2 cellular contexts compared by ENCODE assay signal in the genomic region with DNA sequence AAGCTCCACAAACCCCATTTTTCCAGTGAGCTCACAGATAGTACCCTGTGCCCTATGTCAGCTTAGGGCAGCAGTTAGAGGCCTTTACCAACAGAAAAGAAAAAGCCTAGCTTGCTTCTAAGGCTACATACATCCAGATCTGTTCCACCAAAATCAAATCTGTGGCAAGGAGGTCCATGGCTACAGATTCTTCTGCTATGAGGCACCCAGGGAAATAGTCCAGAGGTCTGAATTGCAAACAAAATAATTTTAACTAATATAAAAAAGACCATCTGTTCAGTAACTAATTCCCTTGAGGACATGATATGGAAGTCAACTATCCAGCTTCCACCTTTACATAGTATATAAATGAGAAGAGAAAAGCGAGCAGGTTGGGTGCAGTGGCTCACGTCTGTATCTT.
TF ChIP-seq lines count a peak whose summit lies in the region.

No MANE protein-coding gene starts in this region.

TF ChIP-seq in SK-N-SH, 30 proteins besides CTCF, POLR2A, EP300 and RAD21 (continued from another document):
- TF ChIP-seq TEAD4 (IDR thresholded peaks at IDR 0.05; ENCODE audit: borderline replicate concordance, insufficient read depth): no peak
- no peak for TF ChIP-seq RXRA (IDR thresholded peaks at IDR 0.05; ENCODE audit: borderline replicate concordance, low read depth)
- TF ChIP-seq, protein P1, sequence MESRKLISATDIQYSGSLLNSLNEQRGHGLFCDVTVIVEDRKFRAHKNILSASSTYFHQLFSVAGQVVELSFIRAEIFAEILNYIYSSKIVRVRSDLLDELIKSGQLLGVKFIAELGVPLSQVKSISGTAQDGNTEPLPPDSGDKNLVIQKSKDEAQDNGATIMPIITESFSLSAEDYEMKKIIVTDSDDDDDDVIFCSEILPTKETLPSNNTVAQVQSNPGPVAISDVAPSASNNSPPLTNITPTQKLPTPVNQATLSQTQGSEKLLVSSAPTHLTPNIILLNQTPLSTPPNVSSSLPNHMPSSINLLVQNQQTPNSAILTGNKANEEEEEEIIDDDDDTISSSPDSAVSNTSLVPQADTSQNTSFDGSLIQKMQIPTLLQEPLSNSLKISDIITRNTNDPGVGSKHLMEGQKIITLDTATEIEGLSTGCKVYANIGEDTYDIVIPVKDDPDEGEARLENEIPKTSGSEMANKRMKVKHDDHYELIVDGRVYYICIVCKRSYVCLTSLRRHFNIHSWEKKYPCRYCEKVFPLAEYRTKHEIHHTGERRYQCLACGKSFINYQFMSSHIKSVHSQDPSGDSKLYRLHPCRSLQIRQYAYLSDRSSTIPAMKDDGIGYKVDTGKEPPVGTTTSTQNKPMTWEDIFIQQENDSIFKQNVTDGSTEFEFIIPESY (IDR thresholded peaks at IDR 0.05; ENCODE audit: borderline replicate concordance, low read depth): no peak
- TF ChIP-seq, protein P2, sequence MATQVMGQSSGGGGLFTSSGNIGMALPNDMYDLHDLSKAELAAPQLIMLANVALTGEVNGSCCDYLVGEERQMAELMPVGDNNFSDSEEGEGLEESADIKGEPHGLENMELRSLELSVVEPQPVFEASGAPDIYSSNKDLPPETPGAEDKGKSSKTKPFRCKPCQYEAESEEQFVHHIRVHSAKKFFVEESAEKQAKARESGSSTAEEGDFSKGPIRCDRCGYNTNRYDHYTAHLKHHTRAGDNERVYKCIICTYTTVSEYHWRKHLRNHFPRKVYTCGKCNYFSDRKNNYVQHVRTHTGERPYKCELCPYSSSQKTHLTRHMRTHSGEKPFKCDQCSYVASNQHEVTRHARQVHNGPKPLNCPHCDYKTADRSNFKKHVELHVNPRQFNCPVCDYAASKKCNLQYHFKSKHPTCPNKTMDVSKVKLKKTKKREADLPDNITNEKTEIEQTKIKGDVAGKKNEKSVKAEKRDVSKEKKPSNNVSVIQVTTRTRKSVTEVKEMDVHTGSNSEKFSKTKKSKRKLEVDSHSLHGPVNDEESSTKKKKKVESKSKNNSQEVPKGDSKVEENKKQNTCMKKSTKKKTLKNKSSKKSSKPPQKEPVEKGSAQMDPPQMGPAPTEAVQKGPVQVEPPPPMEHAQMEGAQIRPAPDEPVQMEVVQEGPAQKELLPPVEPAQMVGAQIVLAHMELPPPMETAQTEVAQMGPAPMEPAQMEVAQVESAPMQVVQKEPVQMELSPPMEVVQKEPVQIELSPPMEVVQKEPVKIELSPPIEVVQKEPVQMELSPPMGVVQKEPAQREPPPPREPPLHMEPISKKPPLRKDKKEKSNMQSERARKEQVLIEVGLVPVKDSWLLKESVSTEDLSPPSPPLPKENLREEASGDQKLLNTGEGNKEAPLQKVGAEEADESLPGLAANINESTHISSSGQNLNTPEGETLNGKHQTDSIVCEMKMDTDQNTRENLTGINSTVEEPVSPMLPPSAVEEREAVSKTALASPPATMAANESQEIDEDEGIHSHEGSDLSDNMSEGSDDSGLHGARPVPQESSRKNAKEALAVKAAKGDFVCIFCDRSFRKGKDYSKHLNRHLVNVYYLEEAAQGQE (IDR thresholded peaks at IDR 0.05; ENCODE audit: low read depth, low read length): no peak
- no peak for TF ChIP-seq FOXJ3 (CRISPR knock-in tag; IDR thresholded peaks at IDR 0.05)
- no peak for TF ChIP-seq GATA2 (CRISPR knock-in tag; IDR thresholded peaks at IDR 0.05)
- TF ChIP-seq FOSL2 (IDR thresholded peaks at IDR 0.05; ENCODE audit: borderline replicate concordance, low read depth): no peak
- TF ChIP-seq JUND (IDR thresholded peaks at IDR 0.05): no peak
- no peak for TF ChIP-seq POLR2AphosphoS5 (IDR thresholded peaks at IDR 0.05; ENCODE audit: low read depth, low read length)

TF ChIP-seq in SK-N-SH treated with all-trans-retinoic acid at 6 μM for 48 hours, 23 proteins besides CTCF, POLR2A, EP300 and RAD21 (continued from another document):
- TF ChIP-seq, protein P3, sequence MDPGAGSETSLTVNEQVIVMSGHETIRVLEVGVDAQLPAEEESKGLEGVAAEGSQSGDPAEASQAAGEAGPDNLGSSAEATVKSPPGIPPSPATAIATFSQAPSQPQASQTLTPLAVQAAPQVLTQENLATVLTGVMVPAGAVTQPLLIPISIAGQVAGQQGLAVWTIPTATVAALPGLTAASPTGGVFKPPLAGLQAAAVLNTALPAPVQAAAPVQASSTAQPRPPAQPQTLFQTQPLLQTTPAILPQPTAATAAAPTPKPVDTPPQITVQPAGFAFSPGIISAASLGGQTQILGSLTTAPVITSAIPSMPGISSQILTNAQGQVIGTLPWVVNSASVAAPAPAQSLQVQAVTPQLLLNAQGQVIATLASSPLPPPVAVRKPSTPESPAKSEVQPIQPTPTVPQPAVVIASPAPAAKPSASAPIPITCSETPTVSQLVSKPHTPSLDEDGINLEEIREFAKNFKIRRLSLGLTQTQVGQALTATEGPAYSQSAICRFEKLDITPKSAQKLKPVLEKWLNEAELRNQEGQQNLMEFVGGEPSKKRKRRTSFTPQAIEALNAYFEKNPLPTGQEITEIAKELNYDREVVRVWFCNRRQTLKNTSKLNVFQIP (CRISPR knock-in tag; IDR thresholded peaks at IDR 0.05; ENCODE audit: borderline replicate concordance, low read depth): no peak
- TF ChIP-seq ZNF70 (CRISPR knock-in tag; IDR thresholded peaks at IDR 0.05) (no peak), SNAI2 (CRISPR knock-in tag; IDR thresholded peaks at IDR 0.05) (no peak), TOX (CRISPR knock-in tag; IDR thresholded peaks at IDR 0.05; ENCODE audit: borderline replicate concordance) (no peak), GLIS3 (CRISPR knock-in tag; IDR thresholded peaks at IDR 0.05) (no peak)
- TF ChIP-seq, protein P4, sequence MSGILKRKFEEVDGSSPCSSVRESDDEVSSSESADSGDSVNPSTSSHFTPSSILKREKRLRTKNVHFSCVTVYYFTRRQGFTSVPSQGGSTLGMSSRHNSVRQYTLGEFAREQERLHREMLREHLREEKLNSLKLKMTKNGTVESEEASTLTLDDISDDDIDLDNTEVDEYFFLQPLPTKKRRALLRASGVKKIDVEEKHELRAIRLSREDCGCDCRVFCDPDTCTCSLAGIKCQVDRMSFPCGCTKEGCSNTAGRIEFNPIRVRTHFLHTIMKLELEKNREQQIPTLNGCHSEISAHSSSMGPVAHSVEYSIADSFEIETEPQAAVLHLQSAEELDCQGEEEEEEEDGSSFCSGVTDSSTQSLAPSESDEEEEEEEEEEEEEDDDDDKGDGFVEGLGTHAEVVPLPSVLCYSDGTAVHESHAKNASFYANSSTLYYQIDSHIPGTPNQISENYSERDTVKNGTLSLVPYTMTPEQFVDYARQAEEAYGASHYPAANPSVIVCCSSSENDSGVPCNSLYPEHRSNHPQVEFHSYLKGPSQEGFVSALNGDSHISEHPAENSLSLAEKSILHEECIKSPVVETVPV (CRISPR knock-in tag; IDR thresholded peaks at IDR 0.05): no peak
